In genomic region chrX:46325312-46325877, GRCh38 we compare ENCODE assay signal across 8 cellular contexts.
DNase-seq lines count a peak whose midpoint lies in the region; ATAC-seq and TF ChIP-seq lines count a peak whose summit lies in the region.

No MANE protein-coding gene starts in this region.

- H3K27ac Mint-ChIP-seq in mesothelial cell of epicardium: peak overlapping the region; percentile 90

- H3K4me1 ChIP-seq in heart left ventricle (peaks cover 0 to 4% (median 0%) of the 10 kb centered on the region in 12 donors), right cardiac atrium (ENCODE audit: control insufficient read depth, insufficient read depth, low read length) (no peaks in the 10 kb centered on the region), adipocyte (ENCODE audit: control insufficient read depth, insufficient read depth, low read length) (peaks cover 15% of the 10 kb centered on the region), upper lobe of right lung (no peaks in the 10 kb centered on the region)

- TF ChIP-seq CTCF in heart left ventricle (IDR thresholded peaks at IDR 0.05) (no peak), mesothelial cell of epicardium (IDR thresholded peaks at IDR 0.05; ENCODE audit: unreplicated experiment) (no peak), upper lobe of right lung (IDR thresholded peaks at IDR 0.05) (no peak)

- peaks cover 0 to 34% (median 0%) of the 10 kb centered on the region in 9 donors for H3K27me3 ChIP-seq in heart left ventricle
- H3K27me3 ChIP-seq in right cardiac atrium (ENCODE audit: control insufficient read depth, insufficient read depth): no peaks in the 10 kb centered on the region
- H3K27me3 ChIP-seq in adipocyte (replicated peaks; ENCODE audit: control insufficient read depth, insufficient read depth, low read length): peaks cover 22% of the 10 kb centered on the region
- H3K27me3 ChIP-seq in upper lobe of right lung: no peaks in the 10 kb centered on the region

- H3K4me1 Mint-ChIP-seq in mesothelial cell of epicardium: peaks cover 55% of the 10 kb centered on the region

- peaks cover 17% of the 10 kb centered on the region for H3K9me3 Mint-ChIP-seq in mesothelial cell of epicardium

- no peak overlapping the region for H3K9ac ChIP-seq in adipocyte (ENCODE audit: low read length)

- H3K9me3 ChIP-seq in heart left ventricle (no peaks in the 10 kb centered on the region), right cardiac atrium (ENCODE audit: control insufficient read depth, low read length) (no peaks in the 10 kb centered on the region), adipocyte (ENCODE audit: control insufficient read depth, low read length) (peaks cover 8% of the 10 kb centered on the region), upper lobe of right lung (no peaks in the 10 kb centered on the region)

- no peak for TF ChIP-seq POLR2A in heart left ventricle (IDR thresholded peaks at IDR 0.05)

- H3K27ac ChIP-seq in heart left ventricle (peak overlapping the region in 8 of 12 donors; percentile 38 to 83 (median 57)), right cardiac atrium (ENCODE audit: low read length) (no peak overlapping the region), upper lobe of right lung (no peak overlapping the region)

- H3K4me3 Mint-ChIP-seq in mesothelial cell of epicardium: peak overlapping the region; percentile 8

- intact Hi-C loops in heart left ventricle (cut with DNase I) (no loop called here), right cardiac atrium (cut with DNase I) (no loop called here), upper lobe of right lung (cut with DNase I) (no loop called here)

- H3K4me3 ChIP-seq in heart left ventricle (peak overlapping the region in 3 of 12 donors; percentile 17 to 50 (median 38)), right cardiac atrium (ENCODE audit: low read length) (no peak overlapping the region), adipocyte (ENCODE audit: low read length) (no peak overlapping the region), upper lobe of right lung (no peak overlapping the region)

- H3K27me3 Mint-ChIP-seq in mesothelial cell of epicardium (ENCODE audit: low read depth): no peaks in the 10 kb centered on the region

- peak in 2 of 4 donors; percentile 56 to 79 for ATAC-seq in heart left ventricle
- ATAC-seq in right cardiac atrium: no peak
- peak; percentile 66 for ATAC-seq in upper lobe of right lung
- ATAC-seq in HG03354 (IDR thresholded peaks at IDR 0.05; ENCODE audit: poor library complexity, severe bottlenecking, unreplicated experiment): no peak
- ATAC-seq in GM21786 (IDR thresholded peaks at IDR 0.05; ENCODE audit: unreplicated experiment): no peak
- ATAC-seq in GM18502 (IDR thresholded peaks at IDR 0.05; ENCODE audit: poor library complexity, unreplicated experiment): no peak

- DNase-seq in heart left ventricle (no peak), right cardiac atrium (no peak), adipocyte (ENCODE audit: low read depth) (peak; percentile 79), mesothelial cell of epicardium (ENCODE audit: low spot score in 2 of 2, unreplicated experiment in 2 of 2) (no peak), upper lobe of right lung (no peak)

- 27 to 38% (median 35%) methylated on average over 4 to 5 of the region's 5 CpGs for WGBS in heart left ventricle, 4 donors
- WGBS in right cardiac atrium: 37% methylated on average over 5 of the region's 5 CpGs

- no peaks in the 10 kb centered on the region for H3K36me3 Mint-ChIP-seq in mesothelial cell of epicardium

- H3K36me3 ChIP-seq in heart left ventricle (no peaks in the 10 kb centered on the region), adipocyte (ENCODE audit: control insufficient read depth, insufficient read depth, low read length, severe bottlenecking) (no peaks in the 10 kb centered on the region), upper lobe of right lung (no peaks in the 10 kb centered on the region)

Comparison
In these comparisons a context has a peak if more than half of its experiments do, and no peak if none do; other contexts are left out.
1. H3K27ac ChIP-seq: peak in heart left ventricle (8 of 12); none in right cardiac atrium (single experiment) and upper lobe of right lung (single experiment).